In the genomic region with DNA sequence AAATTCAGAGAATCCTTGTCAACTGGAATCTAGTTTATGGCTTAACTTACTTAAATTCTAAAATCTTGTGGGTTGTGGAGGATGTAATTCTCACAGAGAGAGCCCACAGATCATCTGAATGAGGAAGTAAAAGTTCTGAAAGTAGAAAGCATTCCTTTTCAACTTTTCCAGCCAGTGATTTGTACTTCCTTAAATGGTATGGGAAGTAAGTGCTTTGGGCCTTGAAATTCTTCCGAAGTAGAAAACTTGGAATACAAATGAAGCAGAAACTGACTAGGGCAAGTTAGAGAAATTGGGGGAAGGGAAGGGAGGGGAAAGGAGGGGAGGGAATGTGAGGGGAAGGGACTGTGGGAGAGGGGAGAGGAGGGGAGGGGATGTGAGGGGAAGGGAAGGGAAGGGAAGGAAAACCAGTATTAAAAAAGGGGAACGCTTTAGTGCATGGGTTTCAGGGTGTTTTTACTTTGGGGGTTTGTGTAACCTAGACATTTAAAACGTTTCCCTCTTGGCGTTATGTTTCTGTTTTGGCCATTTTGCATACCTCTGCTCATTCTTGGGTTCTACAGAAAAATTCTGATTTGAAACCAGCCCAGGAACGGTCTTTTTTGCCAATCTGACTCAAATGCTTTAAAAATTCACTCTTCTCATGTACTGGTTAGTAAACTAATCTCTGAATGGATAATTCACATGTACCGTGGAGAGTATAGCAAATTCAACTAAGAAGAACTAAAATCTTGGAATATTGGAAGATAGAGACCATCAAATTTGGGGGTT, we compare ENCODE assay signal across 10 cellular contexts. TPM values are rescaled to one million over a fixed set of nuclear protein-coding genes. Genes with fewer than 3 reads are reported as not detected.
DNase-seq lines count a peak whose midpoint lies in the region; TF ChIP-seq lines count a peak whose summit lies in the region.
"Had no signal": no experiment of that assay in that cellular context is flagged by ENCODE, and none has a peak within 500 bp of the region (broad histone marks: within the 10 kb centered on the region; RNA-seq: fewer than 3 reads in every experiment).

No MANE protein-coding gene starts in this region.

- POLR2A ChIA-PET in AG04449 (lab: Yijun Ruan, JAX), result no interaction called here

- H3K4me3 ChIP-seq in AG04449 (ENCODE audit: low read depth, low read length), result no peak overlapping the region
- no peak overlapping the region for H3K4me3 ChIP-seq in NB4 (ENCODE audit: low read depth, low read length)
- no peak overlapping the region for H3K4me3 ChIP-seq in fibroblast of pulmonary artery (replicated peaks; ENCODE audit: low read depth, low read length)

- peaks cover 28% of the 10 kb centered on the region for H3K36me3 Mint-ChIP-seq in osteocyte (ENCODE audit: unreplicated experiment)

- H3K4me3 Mint-ChIP-seq in osteocyte (ENCODE audit: unreplicated experiment), result no peak overlapping the region

- CTCF ChIA-PET in AG04449 (lab: Yijun Ruan, JAX), result no interaction called here

- no peaks in the 10 kb centered on the region for H3K27me3 Mint-ChIP-seq in osteocyte (ENCODE audit: unreplicated experiment)

- peaks cover 26% of the 10 kb centered on the region for H3K4me1 Mint-ChIP-seq in osteocyte (ENCODE audit: unreplicated experiment)

- no peaks in the 10 kb centered on the region for H3K9me3 Mint-ChIP-seq in osteocyte (ENCODE audit: unreplicated experiment)

- peak overlapping the region; percentile 69 for H3K27ac Mint-ChIP-seq in osteocyte (ENCODE audit: unreplicated experiment)

- DNase-seq in AG04449 (ENCODE audit: low read depth, low spot score) (peak; percentile 47), NB4 (ENCODE audit: low read depth) (peak; percentile 40), fibroblast of pulmonary artery (ENCODE audit: low read depth) (peak; percentile 53), osteocyte (ENCODE audit: extremely low spot score, unreplicated experiment) (no peak), RKO (ENCODE audit: low spot score) (no peak), NCI-H82 (lab: John Stamatoyannopoulos, UW) (no peak), HK-2 (ENCODE audit: unreplicated experiment) (no peak)
- DNase-seq in activated effector memory CD4-positive, alpha-beta T cell treated with Interleukin-2 at 50 U/mL for 16 hours, result no peak
- DNase-seq: C1 segment of cervical spinal cord, NCI-H524 had no signal

- TF ChIP-seq POLR2A in NB4 (IDR thresholded peaks at IDR 0.05; ENCODE audit: extremely low read depth, insufficient read length), result no peak

- TF ChIP-seq CTCF in AG04449 (IDR thresholded peaks at IDR 0.05; ENCODE audit: insufficient read depth, low read length, missing control alignments) (no peak), NB4 (IDR thresholded peaks at IDR 0.05; ENCODE audit: low read depth, low read length) (no peak), fibroblast of pulmonary artery (IDR thresholded peaks at IDR 0.05; ENCODE audit: low read length, missing control alignments) (no peak), osteocyte (IDR thresholded peaks at IDR 0.05) (no peak)

RNA-seq across cellular contexts. Expression of a gene that starts 15.5 kb away (rescaled TPM):
- total RNA-seq in osteocyte, result 39.6 and 45.6 TPM in 2 replicates

RNA-seq across cellular contexts. Expression of a gene that starts 39.1 kb away (rescaled TPM):
- total RNA-seq in osteocyte, result 41.6 and 41.8 TPM in 2 replicates

RNA-seq across cellular contexts. Expression of a gene that starts 39.1 kb away (rescaled TPM):
- total RNA-seq in osteocyte, result 88.0 and 91.7 TPM in 2 replicates

Comparison
In these comparisons a context has a peak if more than half of its experiments do, and no peak if none do; other contexts are left out.
1. DNase-seq: peak in AG04449 (single experiment), NB4 (single experiment) and fibroblast of pulmonary artery (single experiment); none in osteocyte (single experiment), RKO (single experiment), activated effector memory CD4-positive, alpha-beta T cell treated with Interleukin-2 at 50 U/mL for 16 hours (single experiment), NCI-H82 (single experiment) and HK-2 (single experiment).